8 cellular contexts compared by ENCODE assay signal in genomic region chr7:6392712-6393666, GRCh38.
A peak's percentile ranks its signal among the peaks of the same experiment; 100 is the strongest.
DNase-seq lines count a peak whose midpoint lies in the region; ATAC-seq and TF ChIP-seq lines count a peak whose summit lies in the region.

No MANE protein-coding gene starts in this region.

- H3K27ac ChIP-seq in epithelial cell of prostate, result peak overlapping the region; percentile 89
- peak overlapping the region; percentile 54 for H3K27ac ChIP-seq in neutrophil

- H3K9me3 ChIP-seq in neutrophil, result no peaks in the 10 kb centered on the region

- no peak for ATAC-seq in HG03280 (IDR thresholded peaks at IDR 0.05; ENCODE audit: unreplicated experiment)

- no peak for TF ChIP-seq CTCF in neutrophil (IDR thresholded peaks at IDR 0.05)

- no peaks in the 10 kb centered on the region for H3K27me3 ChIP-seq in neutrophil

- no peak overlapping the region for H3K4me3 ChIP-seq in neutrophil (ENCODE audit: low read depth in 1 of 2, low read length in 1 of 2)

- H3K36me3 ChIP-seq in neutrophil, result peaks cover 65% of the 10 kb centered on the region

- peak; percentile 59 for DNase-seq in Ammon's horn (ENCODE audit: low spot score)
- peak; percentile 79 for DNase-seq in HCEC 1CT
- DNase-seq in T1000 (lab: John Stamatoyannopoulos, UW), result peak; percentile 28
- peak; percentile 63 for DNase-seq in epithelial cell of prostate (ENCODE audit: low read depth, low spot score)
- no peak for DNase-seq in 8988T
- DNase-seq in NCI-H1436 treated with DMSO at 0.1 percent for 48 hours (lab: John Stamatoyannopoulos, UW), result no peak

- peaks cover 15 to 26% of the 10 kb centered on the region in 2 experiments for H3K4me1 ChIP-seq in neutrophil (ENCODE audit: control insufficient read depth in 1 of 2, insufficient read depth in 1 of 2, low read depth in 1 of 2, low read length in 1 of 2)

Comparison
In these comparisons a context has a peak if more than half of its experiments do, and no peak if none do; other contexts are left out.
1. DNase-seq: peak in Ammon's horn (single experiment), HCEC 1CT (single experiment), T1000 (single experiment) and epithelial cell of prostate (single experiment); none in 8988T (single experiment) and NCI-H1436 treated with DMSO at 0.1 percent for 48 hours (single experiment).